Comparison of ENCODE assay signal across 11 cellular contexts in genomic region chr6:37050854-37051137, GRCh38. TPM values are rescaled to one million over a fixed set of nuclear protein-coding genes. Genes with fewer than 3 reads are reported as not detected.
DNase-seq lines count a peak whose midpoint lies in the region; ATAC-seq, FAIRE-seq and TF ChIP-seq lines count a peak whose summit lies in the region.
"Had no signal": no experiment of that assay in that cellular context is flagged by ENCODE, and none has a peak within 500 bp of the region (broad histone marks: within the 10 kb centered on the region; RNA-seq: fewer than 3 reads in every experiment).

No MANE protein-coding gene starts in this region.

- H3K4me2 ChIP-seq in GM12878 (ENCODE audit: control insufficient read depth, insufficient read depth) = peak overlapping the region; percentile 86
- H3K4me2 ChIP-seq in neural progenitor cell = no peak overlapping the region

- H3K27ac ChIP-seq in CD8-positive, alpha-beta T cell (ENCODE audit: low read depth, low read length) = peak overlapping the region; percentile 59
- H3K27ac ChIP-seq in KOPT-K1 (ENCODE audit: low read depth, low read length, poor library complexity, severe bottlenecking) (peak overlapping the region; percentile 99), GM12878 (ENCODE audit: control insufficient read depth, insufficient read depth) (peak overlapping the region; percentile 19), neural progenitor cell (no peak overlapping the region)
- H3K27ac ChIP-seq: GM23248, thoracic aorta, WERI-Rb-1 had no signal

- no peak overlapping the region for H3K9ac ChIP-seq in GM12878 (ENCODE audit: control insufficient read depth, insufficient read depth, low read length)
- no peak overlapping the region for H3K9ac ChIP-seq in neural progenitor cell
- H3K9ac ChIP-seq: GM23248 had no signal

- no peaks in the 10 kb centered on the region for H3K36me3 Mint-ChIP-seq in CD8-positive, alpha-beta T cell
- H3K36me3 Mint-ChIP-seq in neural progenitor cell = no peaks in the 10 kb centered on the region

- no peaks in the 10 kb centered on the region for H3K27me3 ChIP-seq in CD8-positive, alpha-beta T cell (ENCODE audit: insufficient read depth, low read length)
- H3K27me3 ChIP-seq in GM12878 (replicated peaks in 1 of 2; ENCODE audit: control insufficient read depth in 2 of 2, insufficient read depth in 2 of 2, low read length in 1 of 2) (no peaks in the 10 kb centered on the region), neural progenitor cell (no peaks in the 10 kb centered on the region)

- peak overlapping the region; percentile 6; the same call in 1 of the 2 replicates for H2AFZ ChIP-seq in GM12878 (ENCODE audit: control insufficient read depth, low read depth, low read length)
- no peak overlapping the region for H2AFZ ChIP-seq in neural progenitor cell (replicated peaks)
- H2AFZ ChIP-seq: GM23248 had no signal

- H4K20me1 ChIP-seq in GM12878 (ENCODE audit: control insufficient read depth, insufficient read depth) = no peaks in the 10 kb centered on the region
- peaks cover 4% of the 10 kb centered on the region for H4K20me1 ChIP-seq in neural progenitor cell (ENCODE audit: low read depth)

- SMC1A ChIA-PET in GM12878 (lab: Charles Lee; ENCODE audit: uncharacterized antibody, unreplicated experiment) = interaction anchor here (0.6 to 13.5 kb wide), 26 partner anchors 11 to 285 kb away, joined by 3 to 266 read pairs (median 4); partner anchors contain the start of genes FGD2 and PIM1

- intact Hi-C loops in CD8-positive, alpha-beta T cell (cut with DNase I, micrococcal nuclease) = loop anchor here (1.0 to 2.0 kb wide), 7 partner anchors 32 to 160 kb away; partner anchors contain the start of gene MTCH1 (in 1 of the 2)
- intact Hi-C loops in GM12878 (cut with micrococcal nuclease; ENCODE audit: unreplicated experiment) = loop anchor here (1.0 to 5.0 kb wide), 3 partner anchors 52 to 158 kb away; no protein-coding TSS in a partner anchor

- no TSS peak for BruUV-seq in GM12878 (replicated peaks; lab: Mats Ljungman, UMichigan)

- no peak for FAIRE-seq in GM12878 (lab: Jason Lieb, UNC)

- ATAC-seq in CD8-positive, alpha-beta T cell = no peak
- ATAC-seq in GM12878 = no peak
- no peak for ATAC-seq in HG02938 (IDR thresholded peaks at IDR 0.05; ENCODE audit: unreplicated experiment)

- 24% methylated on average over 4 of the region's 4 CpGs for WGBS in GM12878 (ENCODE audit: insufficient coverage, insufficient replicate concordance, low lambda C conversion rate, missing lambda C conversion rate)

- no peak for DNase-seq in CD8-positive, alpha-beta T cell
- DNase-seq in GM12878 (ENCODE audit: low read depth, low spot score) (no peak), neural progenitor cell (ENCODE audit: low spot score) (no peak), nucleus accumbens (lab: John Stamatoyannopoulos, UW) (no peak), NOMO-1 treated with DMSO at 0.1 percent for 48 hours (lab: John Stamatoyannopoulos, UW; ENCODE audit: unreplicated experiment) (no peak)

- peaks cover 63% of the 10 kb centered on the region for H3K4me1 Mint-ChIP-seq in CD8-positive, alpha-beta T cell (ENCODE audit: low read depth)
- H3K4me1 Mint-ChIP-seq in neural progenitor cell = peaks cover 46% of the 10 kb centered on the region

- H3K4me1 ChIP-seq in CD8-positive, alpha-beta T cell (ENCODE audit: insufficient read depth, low read length) = peaks cover 65% of the 10 kb centered on the region
- H3K4me1 ChIP-seq in GM12878 (ENCODE audit: control insufficient read depth, insufficient read depth, low read length) = peaks cover 40% of the 10 kb centered on the region
- H3K4me1 ChIP-seq in neural progenitor cell = peaks cover 8% of the 10 kb centered on the region

- TF ChIP-seq POLR2A in GM12878 (IDR thresholded peaks at IDR 0.05; ENCODE audit: low read depth, low read length) = no peak

- TF ChIP-seq CTCF in CD8-positive, alpha-beta T cell (IDR thresholded peaks at IDR 0.05) = no peak
- TF ChIP-seq CTCF in GM12878 (IDR thresholded peaks at IDR 0.05 in 2 of 3, conservative IDR thresholded peaks at IDR 0.05 in 1 of 3; ENCODE audit: control insufficient read depth in 2 of 3, extremely low read depth in 1 of 3, insufficient read depth in 1 of 3, low read depth in 3 of 3, low read length in 3 of 3) = no peak
- TF ChIP-seq CTCF in neural progenitor cell (IDR thresholded peaks at IDR 0.05) = no peak

- no peaks in the 10 kb centered on the region for H3K79me2 ChIP-seq in GM12878 (ENCODE audit: control insufficient read depth, insufficient read depth, low read length)
- no peaks in the 10 kb centered on the region for H3K79me2 ChIP-seq in neural progenitor cell (ENCODE audit: low read depth)

- CTCF ChIA-PET in CD8-positive, alpha-beta T cell (lab: Charles Lee) = interaction anchor here (0.7 to 13.5 kb wide), 21 partner anchors 17 to 284 kb away, joined by 3 to 281 read pairs (median 4); partner anchors contain the start of genes PIM1 and PPIL1
- CTCF ChIA-PET in GM12878 (lab: Yijun Ruan, JAX) = interaction anchor here (0.6 to 10.3 kb wide), 38 partner anchors 9 to 331 kb away, joined by 3 to 260 read pairs (median 7); partner anchors contain the start of genes C6orf89 and PIM1

- H3K27ac Mint-ChIP-seq in CD8-positive, alpha-beta T cell = peak overlapping the region; percentile 96
- peak overlapping the region; percentile 58 for H3K27ac Mint-ChIP-seq in neural progenitor cell

- POLR2A ChIA-PET in CD8-positive, alpha-beta T cell (lab: Charles Lee) = interaction anchor here (0.9 to 3.5 kb wide), 7 partner anchors 14 to 176 kb away, joined by 3 to 69 read pairs (median 3); partner anchors contain the start of genes PIM1 and PPIL1
- POLR2A ChIA-PET in GM12878 (lab: Charles Lee) = interaction anchor here (0.6 to 5.6 kb wide), 4 partner anchors 110 to 144 kb away, joined by 3 to 43 read pairs (median 4); partner anchors contain the start of gene PIM1

- TF ChIP-seq RAD21 in GM12878 (IDR thresholded peaks at IDR 0.05; ENCODE audit: insufficient read depth, low read depth, low read length) = no peak

- H3F3A ChIP-seq in neural progenitor cell (ENCODE audit: low read depth) = peaks cover 15% of the 10 kb centered on the region

- no peaks in the 10 kb centered on the region for H3K36me3 ChIP-seq in CD8-positive, alpha-beta T cell (ENCODE audit: insufficient read depth, low read length)
- H3K36me3 ChIP-seq in KOPT-K1 (ENCODE audit: insufficient read depth, low read length) (no peaks in the 10 kb centered on the region), GM12878 (ENCODE audit: control insufficient read depth in 2 of 2, insufficient read depth in 2 of 2, low read length in 1 of 2) (no peaks in the 10 kb centered on the region), neural progenitor cell (no peaks in the 10 kb centered on the region)
- H3K36me3 ChIP-seq: thoracic aorta, WERI-Rb-1 had no signal

- in situ Hi-C loops in GM12878 (cut with MboI) = loop anchor here (5.0 kb wide), 1 partner anchor 122 kb away; the partner anchor contains the start of gene PIM1

- no peaks in the 10 kb centered on the region for H3K27me3 Mint-ChIP-seq in CD8-positive, alpha-beta T cell (ENCODE audit: low read depth)
- H3K27me3 Mint-ChIP-seq in neural progenitor cell (ENCODE audit: insufficient read depth, low read depth) = peaks cover 28% of the 10 kb centered on the region

- peak overlapping the region; percentile 44 for H3K4me3 ChIP-seq in CD8-positive, alpha-beta T cell (ENCODE audit: low read depth, low read length)
- H3K4me3 ChIP-seq in GM12878 = no peak overlapping the region; the same call in 1 of the 2 replicates
- no peak overlapping the region for H3K4me3 ChIP-seq in neural progenitor cell
- H3K4me3 ChIP-seq: GM23248, mucosa of descending colon had no signal

- RAD21 ChIA-PET in GM12878 (lab: Charles Lee; ENCODE audit: unreplicated experiment) = interaction anchor here (0.8 to 12.3 kb wide), 22 partner anchors 12 to 284 kb away, joined by 3 to 255 read pairs (median 6); partner anchors contain the start of genes MTCH1 and PIM1

- no peaks in the 10 kb centered on the region for H3K9me3 Mint-ChIP-seq in CD8-positive, alpha-beta T cell
- no peaks in the 10 kb centered on the region for H3K9me3 Mint-ChIP-seq in neural progenitor cell

- peak overlapping the region; percentile 79 for H3K4me3 Mint-ChIP-seq in CD8-positive, alpha-beta T cell
- H3K4me3 Mint-ChIP-seq in neural progenitor cell = peak overlapping the region; percentile 43

- no peak for TF ChIP-seq EP300 in GM12878 (IDR thresholded peaks at IDR 0.05; ENCODE audit: borderline replicate concordance in 1 of 2, control insufficient read depth in 1 of 2, low read depth in 2 of 2, low read length in 2 of 2)

- no peaks in the 10 kb centered on the region for H3K9me3 ChIP-seq in CD8-positive, alpha-beta T cell (ENCODE audit: low read length)
- H3K9me3 ChIP-seq in KOPT-K1 (ENCODE audit: insufficient read depth, low read length, poor library complexity, severe bottlenecking) (no peaks in the 10 kb centered on the region), GM12878 (replicated peaks; ENCODE audit: control insufficient read depth, insufficient read depth, low read length) (no peaks in the 10 kb centered on the region), neural progenitor cell (ENCODE audit: low read depth) (no peaks in the 10 kb centered on the region)
- H3K9me3 ChIP-seq: mucosa of descending colon, thoracic aorta had no signal

RNA-seq across cellular contexts. Expression of gene FGD2, which starts 45.3 kb away (rescaled TPM):
- under 1 TPM; 0.68 to 0.83 TPM for total RNA-seq in CD8-positive, alpha-beta T cell
- 239 and 253 TPM in 2 replicates for total RNA-seq in GM12878 (2013; cell fraction: nucleolus; rRNA removed)
- 52.9 and 55.5 TPM in 2 replicates for total RNA-seq in GM12878 (2014; rRNA removed)
- total RNA-seq in GM12878 (2014; rRNA removed; fragmentation: Illumina TruSeq; extraction: Trizol) = 35.4 and 36.0 TPM in 2 replicates
- total RNA-seq in GM12878 (2021) = 63.6 and 70.4 TPM in 2 replicates
- 5.6 TPM for polyA plus RNA-seq in GM12878 (2011; ENCODE audit: low read depth)
- 21.7 and 36.4 TPM in 2 replicates for polyA plus RNA-seq in GM12878 (2011; rRNA removed)
- polyA plus RNA-seq in GM12878 (2011; cell fraction: cytosol; rRNA removed) = 43.5 and 65.5 TPM in 2 replicates
- 214 and 250 TPM in 2 replicates for polyA plus RNA-seq in GM12878 (2011; cell fraction: nucleus; rRNA removed)
- polyA plus RNA-seq in GM12878 (2012) = 12.4 and 20.6 TPM in 2 replicates
- 21.8 and 30.3 TPM in 2 replicates for polyA plus RNA-seq in GM12878 (2014; fragmentation: Illumina TruSeq; extraction: Trizol)
- 10 to 100 TPM in 1 of 2 experiments, 1 to 10 TPM in 1; 5.2 to 11.3 TPM for polyA plus RNA-seq in GM12878 (2014; fragmentation: Nextera tagmentation; extraction: Ambion mirVana)
- 83.2 and 88.1 TPM in 2 replicates for polyA plus RNA-seq in GM12878 (2014; rRNA removed)
- 10 to 100 TPM; 23.1 to 25.3 TPM for polyA plus RNA-seq in GM12878 (2016; fragmentation: Nextera tagmentation; extraction: Ambion mirVana)
- 59.2 and 96.7 TPM in 2 replicates for polyA minus RNA-seq in GM12878 (2011; rRNA and poly(A)+ RNA removed)
- polyA minus RNA-seq in GM12878 (2011; cell fraction: cytosol; rRNA and poly(A)+ RNA removed) = 22.3 and 22.6 TPM in 2 replicates
- 63.6 and 102 TPM in 2 replicates for polyA minus RNA-seq in GM12878 (2011; cell fraction: nucleus; rRNA and poly(A)+ RNA removed)
- 0.06 and 0.12 TPM in 2 replicates for total RNA-seq in neural progenitor cell (ENCODE audit: low replicate concordance)
- total RNA-seq: GM23248 had no signal
- polyA plus RNA-seq: GM23248 had no signal

Comparison
In these comparisons a context has a peak if more than half of its experiments do, and no peak if none do; other contexts are left out.
1. RNA of gene FGD2, which starts 45.3 kb away (total RNA-seq): 35.4 to 253 TPM in GM12878; 0.68 to 0.83 TPM in CD8-positive, alpha-beta T cell and 0.06 to 0.12 TPM in neural progenitor cell; every median in the first group is over 10 times any median in the second.